1 cellular context compared by ENCODE assay signal in genomic region chr3:9396632-9397330, GRCh38.
TF ChIP-seq lines count a peak whose summit lies in the region.

No MANE protein-coding gene starts in this region.

TF ChIP-seq in GM23338, 12 proteins besides CTCF, POLR2A, EP300 and RAD21 (continued from another document):
- TF ChIP-seq ETS1 (IDR thresholded peaks at IDR 0.05) (peak; percentile 35; the same call in 1 of the 2 replicates), NANOG (IDR thresholded peaks at IDR 0.05; ENCODE audit: borderline replicate concordance) (no peak), EZH2 (IDR thresholded peaks at IDR 0.05; ENCODE audit: low read depth, unreplicated experiment) (no peak), JUNB (IDR thresholded peaks at IDR 0.05; ENCODE audit: unreplicated experiment) (no peak), ZNF331 (CRISPR knock-in tag; IDR thresholded peaks at IDR 0.05; ENCODE audit: low read depth) (no peak), CREB1 (CRISPR knock-in tag; IDR thresholded peaks at IDR 0.05; ENCODE audit: low read depth) (peak; percentile 88), POLR2AphosphoS5 (IDR thresholded peaks at IDR 0.05; ENCODE audit: low read depth) (peak; percentile 22)
- TF ChIP-seq, protein P1, sequence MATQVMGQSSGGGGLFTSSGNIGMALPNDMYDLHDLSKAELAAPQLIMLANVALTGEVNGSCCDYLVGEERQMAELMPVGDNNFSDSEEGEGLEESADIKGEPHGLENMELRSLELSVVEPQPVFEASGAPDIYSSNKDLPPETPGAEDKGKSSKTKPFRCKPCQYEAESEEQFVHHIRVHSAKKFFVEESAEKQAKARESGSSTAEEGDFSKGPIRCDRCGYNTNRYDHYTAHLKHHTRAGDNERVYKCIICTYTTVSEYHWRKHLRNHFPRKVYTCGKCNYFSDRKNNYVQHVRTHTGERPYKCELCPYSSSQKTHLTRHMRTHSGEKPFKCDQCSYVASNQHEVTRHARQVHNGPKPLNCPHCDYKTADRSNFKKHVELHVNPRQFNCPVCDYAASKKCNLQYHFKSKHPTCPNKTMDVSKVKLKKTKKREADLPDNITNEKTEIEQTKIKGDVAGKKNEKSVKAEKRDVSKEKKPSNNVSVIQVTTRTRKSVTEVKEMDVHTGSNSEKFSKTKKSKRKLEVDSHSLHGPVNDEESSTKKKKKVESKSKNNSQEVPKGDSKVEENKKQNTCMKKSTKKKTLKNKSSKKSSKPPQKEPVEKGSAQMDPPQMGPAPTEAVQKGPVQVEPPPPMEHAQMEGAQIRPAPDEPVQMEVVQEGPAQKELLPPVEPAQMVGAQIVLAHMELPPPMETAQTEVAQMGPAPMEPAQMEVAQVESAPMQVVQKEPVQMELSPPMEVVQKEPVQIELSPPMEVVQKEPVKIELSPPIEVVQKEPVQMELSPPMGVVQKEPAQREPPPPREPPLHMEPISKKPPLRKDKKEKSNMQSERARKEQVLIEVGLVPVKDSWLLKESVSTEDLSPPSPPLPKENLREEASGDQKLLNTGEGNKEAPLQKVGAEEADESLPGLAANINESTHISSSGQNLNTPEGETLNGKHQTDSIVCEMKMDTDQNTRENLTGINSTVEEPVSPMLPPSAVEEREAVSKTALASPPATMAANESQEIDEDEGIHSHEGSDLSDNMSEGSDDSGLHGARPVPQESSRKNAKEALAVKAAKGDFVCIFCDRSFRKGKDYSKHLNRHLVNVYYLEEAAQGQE (IDR thresholded peaks at IDR 0.05; ENCODE audit: unreplicated experiment), result no peak
